ENCODE assay signal across 1 cellular context in genomic region chr4:107780665-107781064, GRCh38.
TF ChIP-seq lines count a peak whose summit lies in the region.

No MANE protein-coding gene starts in this region.

TF ChIP-seq in WTC11, 78 proteins besides CTCF, POLR2A, EP300 and RAD21:
- TF ChIP-seq NFYB (CRISPR knock-in tag; conservative IDR thresholded peaks at IDR 0.05; ENCODE audit: low read depth) (no peak), ZNF416 (CRISPR knock-in tag; IDR thresholded peaks at IDR 0.05) (no peak), ERG (CRISPR knock-in tag; IDR thresholded peaks at IDR 0.05) (no peak), NFE2L1 (CRISPR knock-in tag; IDR thresholded peaks at IDR 0.05) (no peak), MYBL2 (CRISPR knock-in tag; IDR thresholded peaks at IDR 0.05) (no peak), ZNF219 (CRISPR knock-in tag; IDR thresholded peaks at IDR 0.05; ENCODE audit: borderline replicate concordance) (no peak), PREB (CRISPR knock-in tag; IDR thresholded peaks at IDR 0.05; ENCODE audit: borderline replicate concordance) (no peak), AFF4 (CRISPR knock-in tag; IDR thresholded peaks at IDR 0.05; ENCODE audit: borderline replicate concordance) (no peak), PRDM15 (CRISPR knock-in tag; IDR thresholded peaks at IDR 0.05) (no peak), CREB1 (CRISPR knock-in tag; IDR thresholded peaks at IDR 0.05) (no peak), ZNF671 (CRISPR knock-in tag; IDR thresholded peaks at IDR 0.05) (no peak), ZNF512 (CRISPR knock-in tag; IDR thresholded peaks at IDR 0.05; ENCODE audit: borderline replicate concordance) (no peak), ATF6 (CRISPR knock-in tag; IDR thresholded peaks at IDR 0.05) (no peak)
TF ChIP-seq in WTC11: peak in this region for 0.
